In genomic region chr1:41365772-41366427, GRCh38 we compare ENCODE assay signal across 8 cellular contexts. TPM values are rescaled to one million over a fixed set of nuclear protein-coding genes. Genes with fewer than 3 reads are reported as not detected.
DNase-seq lines count a peak whose midpoint lies in the region; ATAC-seq and TF ChIP-seq lines count a peak whose summit lies in the region.

No MANE protein-coding gene starts in this region.

- TF ChIP-seq CTCF in NB4 (IDR thresholded peaks at IDR 0.05; ENCODE audit: low read depth, low read length): no peak
- no peak for TF ChIP-seq CTCF in OCI-LY7 (conservative IDR thresholded peaks at IDR 0.05; ENCODE audit: low read length)

- H3K27me3 Mint-ChIP-seq in activated naive CD8-positive, alpha-beta T cell treated with anti-CD3 and anti-CD28 coated beads for 36 hours: peaks cover 38% of the 10 kb centered on the region

- H3K4me1 ChIP-seq in mesodermal cell (ENCODE audit: control insufficient read depth, insufficient read depth, low read length, poor library complexity, severe bottlenecking) (peaks cover 8% of the 10 kb centered on the region), OCI-LY7 (ENCODE audit: insufficient read depth, low read length, poor library complexity, severe bottlenecking) (peaks cover 3% of the 10 kb centered on the region)

- no peak overlapping the region for H3K4me2 ChIP-seq in OCI-LY7 (ENCODE audit: low read length)

- 12 to 14% methylated on average over 10 to 11 of the region's 20 CpGs for WGBS in mesodermal cell (ENCODE audit: insufficient coverage in 2 of 2), 2 experiments

- H2AFZ ChIP-seq in OCI-LY7 (ENCODE audit: low read length): no peak overlapping the region

- H3K9me2 ChIP-seq in OCI-LY7 (ENCODE audit: insufficient read depth, low read length): no peaks in the 10 kb centered on the region

- intact Hi-C loops in OCI-LY7 (cut with micrococcal nuclease; ENCODE audit: unreplicated experiment): loop anchor here (10.0 kb wide), 1 partner anchor 49 kb away; no protein-coding TSS in a partner anchor

- H3K9me3 Mint-ChIP-seq in activated naive CD8-positive, alpha-beta T cell treated with anti-CD3 and anti-CD28 coated beads for 36 hours: no peaks in the 10 kb centered on the region

- no peaks in the 10 kb centered on the region for H3K79me2 ChIP-seq in OCI-LY7 (ENCODE audit: insufficient read depth, low read depth, low read length)

- BruUV-seq in OCI-LY7 (replicated peaks; lab: Mats Ljungman, UMichigan): no TSS peak

- CTCF ChIA-PET in OCI-LY7 (lab: Charles Lee; ENCODE audit: unreplicated experiment): no interaction called here

- H3K4me3 Mint-ChIP-seq in activated naive CD8-positive, alpha-beta T cell treated with anti-CD3 and anti-CD28 coated beads for 36 hours: peak overlapping the region; percentile 49

- H3K36me3 ChIP-seq in mesodermal cell (ENCODE audit: control insufficient read depth, insufficient read depth, low read length) (no peaks in the 10 kb centered on the region), OCI-LY7 (ENCODE audit: insufficient read depth, low read length) (no peaks in the 10 kb centered on the region)

- H3K4me1 Mint-ChIP-seq in activated naive CD8-positive, alpha-beta T cell treated with anti-CD3 and anti-CD28 coated beads for 36 hours: peaks cover 11% of the 10 kb centered on the region

- peak overlapping the region; percentile 43 for H3K27ac Mint-ChIP-seq in activated naive CD8-positive, alpha-beta T cell treated with anti-CD3 and anti-CD28 coated beads for 36 hours

- H3K9me3 ChIP-seq in mesodermal cell (ENCODE audit: control insufficient read depth, low read length): no peaks in the 10 kb centered on the region
- no peaks in the 10 kb centered on the region for H3K9me3 ChIP-seq in OCI-LY7 (ENCODE audit: low read length)

- peak; percentile 93 for DNase-seq in DMS153 (lab: John Stamatoyannopoulos, UW)
- DNase-seq in NB4 (ENCODE audit: low read depth): peak; percentile 41
- peak; percentile 42 for DNase-seq in activated naive CD8-positive, alpha-beta T cell treated with anti-CD3 and anti-CD28 coated beads for 36 hours
- DNase-seq in AG20443 (ENCODE audit: low spot score): no peak
- DNase-seq in OCI-LY7 (ENCODE audit: low spot score): no peak

- ATAC-seq in HG03460 (IDR thresholded peaks at IDR 0.05; ENCODE audit: unreplicated experiment) (no peak), HG02938 (IDR thresholded peaks at IDR 0.05; ENCODE audit: unreplicated experiment) (no peak)

- H3K27ac ChIP-seq in mesodermal cell (ENCODE audit: low read depth, low read length, severe bottlenecking) (no peak overlapping the region), OCI-LY7 (ENCODE audit: low read depth, low read length, poor library complexity, severe bottlenecking) (no peak overlapping the region)

- TF ChIP-seq POLR2A in NB4 (IDR thresholded peaks at IDR 0.05; ENCODE audit: extremely low read depth, insufficient read length): no peak

- no peaks in the 10 kb centered on the region for H4K20me1 ChIP-seq in OCI-LY7 (ENCODE audit: insufficient read depth, low read length)

- H3K4me3 ChIP-seq in NB4 (ENCODE audit: low read depth, low read length): no peak overlapping the region
- peak overlapping the region; percentile 27 for H3K4me3 ChIP-seq in mesodermal cell (ENCODE audit: extremely low read depth, insufficient read depth, low read length, poor library complexity, severe bottlenecking)
- H3K4me3 ChIP-seq in OCI-LY7 (ENCODE audit: low read depth, low read length, poor library complexity, severe bottlenecking): no peak overlapping the region

- POLR2A ChIA-PET in OCI-LY7 (lab: Charles Lee): no interaction called here

- H3K36me3 Mint-ChIP-seq in activated naive CD8-positive, alpha-beta T cell treated with anti-CD3 and anti-CD28 coated beads for 36 hours: no peaks in the 10 kb centered on the region

RNA-seq across cellular contexts. Expression of gene FOXO6, which starts 4.7 kb away (rescaled TPM):
- total RNA-seq in activated naive CD8-positive, alpha-beta T cell treated with anti-CD3 and anti-CD28 coated beads for 36 hours: under 1 TPM; 0.19 to 0.34 TPM
- 1.6 TPM for polyA plus RNA-seq in mesodermal cell (2013, experiment 1 of 2)
- 1.1 TPM for polyA plus RNA-seq in mesodermal cell (2013, experiment 2 of 2)
- total RNA-seq in OCI-LY7 (2014; rRNA removed; shearing (Covaris generic)): not detected in 2 replicates
- total RNA-seq in OCI-LY7 (2022): not detected in 2 replicates

Comparison
In these comparisons a context has a peak if more than half of its experiments do, and no peak if none do; other contexts are left out.
1. DNase-seq: peak in DMS153 (single experiment), NB4 (single experiment) and activated naive CD8-positive, alpha-beta T cell treated with anti-CD3 and anti-CD28 coated beads for 36 hours (single experiment); none in AG20443 (single experiment) and OCI-LY7 (single experiment).